ENCODE assay signal across 1 cellular context in genomic region chr1:89705901-89706699, GRCh38.
TF ChIP-seq lines count a peak whose summit lies in the region.

No MANE protein-coding gene starts in this region.

TF ChIP-seq in GM23338, 12 proteins besides CTCF, POLR2A, EP300 and RAD21 (continued from another document):
- TF ChIP-seq REST (IDR thresholded peaks at IDR 0.05; ENCODE audit: unreplicated experiment) (no peak), ZNF331 (CRISPR knock-in tag; IDR thresholded peaks at IDR 0.05; ENCODE audit: low read depth) (no peak), ETS1 (IDR thresholded peaks at IDR 0.05) (no peak), JUNB (IDR thresholded peaks at IDR 0.05; ENCODE audit: unreplicated experiment) (no peak)
